ENCODE assay signal across 2 cellular contexts in the genomic region with DNA sequence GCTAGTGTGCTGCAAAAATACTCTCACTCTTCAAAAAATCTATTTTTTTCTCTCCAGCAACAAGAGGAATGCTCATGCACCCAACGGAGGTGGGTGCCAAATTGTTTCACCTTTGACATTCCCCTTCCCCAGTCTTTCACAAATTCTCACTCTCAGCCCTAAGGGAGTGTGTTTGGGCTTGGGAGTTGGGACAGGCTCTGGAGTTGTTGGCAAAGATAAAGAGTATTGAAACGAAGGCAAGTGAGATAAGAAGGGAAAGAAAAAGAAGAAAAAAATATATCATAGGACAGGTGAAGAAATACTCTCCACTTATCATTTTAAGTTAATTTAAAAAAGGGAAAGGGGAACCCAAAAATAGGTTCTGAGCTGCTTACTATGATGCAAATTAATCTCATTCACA.
TF ChIP-seq lines count a peak whose summit lies in the region.

No MANE protein-coding gene starts in this region.

TF ChIP-seq in GM23338, 12 proteins besides CTCF, POLR2A, EP300 and RAD21 (continued from another document):
- TF ChIP-seq ZNF114 (CRISPR knock-in tag; IDR thresholded peaks at IDR 0.05): no peak
- no peak for TF ChIP-seq ZNF331 (CRISPR knock-in tag; IDR thresholded peaks at IDR 0.05; ENCODE audit: low read depth)

TF ChIP-seq in K562, 482 proteins besides CTCF, POLR2A, EP300 and RAD21 (continued from another document):
- TF ChIP-seq TOE1 (IDR thresholded peaks at IDR 0.05; ENCODE audit: borderline replicate concordance): no peak
- TF ChIP-seq TOE1 (CRISPR knock-in tag; IDR thresholded peaks at IDR 0.05; ENCODE audit: borderline replicate concordance, low read depth): no peak
- no peak for TF ChIP-seq CREBBP (IDR thresholded peaks at IDR 0.05; ENCODE audit: low read depth, low read length)
- TF ChIP-seq NCOR1 (IDR thresholded peaks at IDR 0.05): peak; percentile 50; the same call in 1 of the 2 replicates
- peak; percentile 69 for TF ChIP-seq CBFA2T2 (conservative IDR thresholded peaks at IDR 0.05)
- no peak for TF ChIP-seq SRSF3 (IDR thresholded peaks at IDR 0.05; ENCODE audit: insufficient read depth, low read length)
- no peak for TF ChIP-seq HNRNPK (IDR thresholded peaks at IDR 0.05; ENCODE audit: low read depth, low read length, poor library complexity, severe bottlenecking)
- TF ChIP-seq TBL1XR1 (IDR thresholded peaks at IDR 0.05; ENCODE audit: low read length in 2 of 2): no peak
- TF ChIP-seq NFYB (IDR thresholded peaks at IDR 0.05; ENCODE audit: extremely low read depth, insufficient read length): no peak
- no peak for TF ChIP-seq ZBTB8A (IDR thresholded peaks at IDR 0.05; ENCODE audit: partially characterized antibody)
- TF ChIP-seq HNRNPLL (IDR thresholded peaks at IDR 0.05; ENCODE audit: low read depth, low read length, poor library complexity, severe bottlenecking): no peak
- TF ChIP-seq TGIF2 (CRISPR knock-in tag; IDR thresholded peaks at IDR 0.05): no peak
- TF ChIP-seq RNF2 (IDR thresholded peaks at IDR 0.05): no peak
- peak; percentile 63 for TF ChIP-seq ARID1B (IDR thresholded peaks at IDR 0.05)
- TF ChIP-seq, protein P1, sequence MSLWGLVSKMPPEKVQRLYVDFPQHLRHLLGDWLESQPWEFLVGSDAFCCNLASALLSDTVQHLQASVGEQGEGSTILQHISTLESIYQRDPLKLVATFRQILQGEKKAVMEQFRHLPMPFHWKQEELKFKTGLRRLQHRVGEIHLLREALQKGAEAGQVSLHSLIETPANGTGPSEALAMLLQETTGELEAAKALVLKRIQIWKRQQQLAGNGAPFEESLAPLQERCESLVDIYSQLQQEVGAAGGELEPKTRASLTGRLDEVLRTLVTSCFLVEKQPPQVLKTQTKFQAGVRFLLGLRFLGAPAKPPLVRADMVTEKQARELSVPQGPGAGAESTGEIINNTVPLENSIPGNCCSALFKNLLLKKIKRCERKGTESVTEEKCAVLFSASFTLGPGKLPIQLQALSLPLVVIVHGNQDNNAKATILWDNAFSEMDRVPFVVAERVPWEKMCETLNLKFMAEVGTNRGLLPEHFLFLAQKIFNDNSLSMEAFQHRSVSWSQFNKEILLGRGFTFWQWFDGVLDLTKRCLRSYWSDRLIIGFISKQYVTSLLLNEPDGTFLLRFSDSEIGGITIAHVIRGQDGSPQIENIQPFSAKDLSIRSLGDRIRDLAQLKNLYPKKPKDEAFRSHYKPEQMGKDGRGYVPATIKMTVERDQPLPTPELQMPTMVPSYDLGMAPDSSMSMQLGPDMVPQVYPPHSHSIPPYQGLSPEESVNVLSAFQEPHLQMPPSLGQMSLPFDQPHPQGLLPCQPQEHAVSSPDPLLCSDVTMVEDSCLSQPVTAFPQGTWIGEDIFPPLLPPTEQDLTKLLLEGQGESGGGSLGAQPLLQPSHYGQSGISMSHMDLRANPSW (CRISPR knock-in tag; IDR thresholded peaks at IDR 0.05): no peak
- no peak for TF ChIP-seq JUND (IDR thresholded peaks at IDR 0.05; ENCODE audit: borderline replicate concordance, low read depth, low read length)
- TF ChIP-seq JUND (tag; IDR thresholded peaks at IDR 0.05; ENCODE audit: borderline replicate concordance, low read depth, low read length): no peak
- TF ChIP-seq TEAD4 (IDR thresholded peaks at IDR 0.05; ENCODE audit: low read length): peak; percentile 74
- TF ChIP-seq TEAD4 (CRISPR knock-in tag; IDR thresholded peaks at IDR 0.05; ENCODE audit: borderline replicate concordance): no peak
- TF ChIP-seq SMARCA4 (IDR thresholded peaks at IDR 0.05): peak; percentile 36; the same call in 1 of the 2 replicates
- TF ChIP-seq TFE3 (CRISPR knock-in tag; IDR thresholded peaks at IDR 0.05): no peak
- 0 out of 2 replicates have a peak, but pooled peaks have one; percentile 35 for TF ChIP-seq LARP7 (IDR thresholded peaks at IDR 0.05)
- TF ChIP-seq NCOA4 (IDR thresholded peaks at IDR 0.05; ENCODE audit: partially characterized antibody): no peak
- TF ChIP-seq, protein P2, sequence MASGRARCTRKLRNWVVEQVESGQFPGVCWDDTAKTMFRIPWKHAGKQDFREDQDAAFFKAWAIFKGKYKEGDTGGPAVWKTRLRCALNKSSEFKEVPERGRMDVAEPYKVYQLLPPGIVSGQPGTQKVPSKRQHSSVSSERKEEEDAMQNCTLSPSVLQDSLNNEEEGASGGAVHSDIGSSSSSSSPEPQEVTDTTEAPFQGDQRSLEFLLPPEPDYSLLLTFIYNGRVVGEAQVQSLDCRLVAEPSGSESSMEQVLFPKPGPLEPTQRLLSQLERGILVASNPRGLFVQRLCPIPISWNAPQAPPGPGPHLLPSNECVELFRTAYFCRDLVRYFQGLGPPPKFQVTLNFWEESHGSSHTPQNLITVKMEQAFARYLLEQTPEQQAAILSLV (tag; IDR thresholded peaks at IDR 0.05): no peak
- no peak for TF ChIP-seq ZC3H4 (CRISPR knock-in tag; IDR thresholded peaks at IDR 0.05; ENCODE audit: borderline replicate concordance)
- no peak for TF ChIP-seq RB1 (IDR thresholded peaks at IDR 0.05; ENCODE audit: low read depth)
- TF ChIP-seq ADNP (tag; IDR thresholded peaks at IDR 0.05): no peak
- no peak for TF ChIP-seq POLR2G (IDR thresholded peaks at IDR 0.05; ENCODE audit: low read depth, low read length)
- TF ChIP-seq, protein P3, sequence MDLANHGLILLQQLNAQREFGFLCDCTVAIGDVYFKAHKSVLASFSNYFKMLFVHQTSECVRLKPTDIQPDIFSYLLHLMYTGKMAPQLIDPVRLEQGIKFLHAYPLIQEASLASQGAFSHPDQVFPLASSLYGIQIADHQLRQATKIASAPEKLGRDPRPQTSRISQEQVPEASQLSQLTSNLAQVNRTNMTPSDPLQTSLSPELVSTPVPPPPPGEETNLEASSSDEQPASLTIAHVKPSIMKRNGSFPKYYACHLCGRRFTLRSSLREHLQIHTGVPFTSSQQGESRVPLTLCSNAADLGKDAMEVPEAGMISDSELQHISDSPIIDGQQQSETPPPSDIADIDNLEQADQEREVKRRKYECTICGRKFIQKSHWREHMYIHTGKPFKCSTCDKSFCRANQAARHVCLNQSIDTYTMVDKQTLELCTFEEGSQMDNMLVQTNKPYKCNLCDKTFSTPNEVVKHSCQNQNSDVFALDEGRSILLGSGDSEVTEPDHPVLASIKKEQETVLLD (IDR thresholded peaks at IDR 0.05): no peak
- TF ChIP-seq BRF1 (IDR thresholded peaks at IDR 0.05; ENCODE audit: borderline replicate concordance, extremely low read depth, insufficient read length): no peak
- TF ChIP-seq, protein P4, sequence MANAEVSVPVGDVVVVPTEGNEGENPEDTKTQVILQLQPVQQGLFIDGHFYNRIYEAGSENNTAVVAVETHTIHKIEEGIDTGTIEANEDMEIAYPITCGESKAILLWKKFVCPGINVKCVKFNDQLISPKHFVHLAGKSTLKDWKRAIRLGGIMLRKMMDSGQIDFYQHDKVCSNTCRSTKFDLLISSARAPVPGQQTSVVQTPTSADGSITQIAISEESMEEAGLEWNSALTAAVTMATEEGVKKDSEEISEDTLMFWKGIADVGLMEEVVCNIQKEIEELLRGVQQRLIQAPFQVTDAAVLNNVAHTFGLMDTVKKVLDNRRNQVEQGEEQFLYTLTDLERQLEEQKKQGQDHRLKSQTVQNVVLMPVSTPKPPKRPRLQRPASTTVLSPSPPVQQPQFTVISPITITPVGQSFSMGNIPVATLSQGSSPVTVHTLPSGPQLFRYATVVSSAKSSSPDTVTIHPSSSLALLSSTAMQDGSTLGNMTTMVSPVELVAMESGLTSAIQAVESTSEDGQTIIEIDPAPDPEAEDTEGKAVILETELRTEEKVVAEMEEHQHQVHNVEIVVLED (CRISPR knock-in tag; IDR thresholded peaks at IDR 0.05): no peak
